20 cellular contexts compared by ENCODE assay signal in the genomic region with DNA sequence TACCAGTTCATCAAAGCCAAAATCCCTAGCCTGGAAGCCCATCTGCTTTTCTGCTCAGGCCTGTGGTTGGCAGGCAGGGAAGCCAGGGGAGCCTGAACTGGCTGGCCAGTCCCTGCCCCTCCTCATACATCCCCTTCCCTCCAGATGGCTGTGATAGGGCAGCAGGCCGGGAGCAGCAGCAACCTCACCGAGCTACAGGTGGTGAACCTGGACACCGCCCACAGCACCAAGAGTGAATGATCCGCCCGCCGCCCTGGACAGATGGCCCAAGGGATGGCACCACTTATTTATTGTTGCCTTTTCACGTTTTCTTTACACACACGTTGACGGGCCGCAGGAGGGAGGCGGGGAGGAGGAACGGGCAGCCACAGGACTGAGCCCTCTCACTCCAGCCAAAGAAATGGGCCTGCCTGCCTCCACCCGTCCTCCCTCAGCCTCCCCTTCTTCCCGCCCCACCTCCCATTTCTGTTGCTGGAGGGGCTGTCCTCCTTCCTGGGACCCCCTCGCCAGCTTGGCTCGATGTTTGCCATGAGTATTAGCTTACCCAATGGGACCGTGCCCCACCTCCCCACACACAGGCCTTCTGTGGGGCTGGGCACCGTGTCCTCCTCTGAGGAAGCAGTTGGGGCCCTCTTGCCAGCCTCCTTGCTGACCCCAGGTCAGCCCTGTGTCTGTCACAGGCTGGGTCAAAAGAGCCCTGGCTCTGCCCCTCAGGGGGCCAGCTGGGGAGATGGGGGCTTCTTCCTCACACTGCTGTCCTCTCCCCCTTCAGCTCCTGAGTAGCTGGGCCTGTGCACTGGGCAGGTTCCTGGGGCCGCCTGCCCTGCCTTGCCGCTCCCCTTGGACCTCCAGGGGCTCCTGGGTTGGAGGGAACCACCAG. TPM values are rescaled to one million over a fixed set of nuclear protein-coding genes. Genes with fewer than 3 reads are reported as not detected.
DNase-seq lines count a peak whose midpoint lies in the region; ATAC-seq, FAIRE-seq and TF ChIP-seq lines count a peak whose summit lies in the region.
"Had no signal": no experiment of that assay in that cellular context is flagged by ENCODE, and none has a peak within 500 bp of the region (broad histone marks: within the 10 kb centered on the region; RNA-seq: fewer than 3 reads in every experiment).

No MANE protein-coding gene starts in this region.

- SMC1A ChIA-PET in GM12878 (lab: Charles Lee; ENCODE audit: uncharacterized antibody, unreplicated experiment): interaction anchor here (0.5 kb wide), 1 partner anchor 281 kb away, joined by 3 read pairs; no protein-coding TSS in a partner anchor

- H3K4me2 ChIP-seq in GM12878 (ENCODE audit: control insufficient read depth, insufficient read depth): no peak overlapping the region
- H3K4me2 ChIP-seq: KMS-11 had no signal

- peaks cover 2% of the 10 kb centered on the region; the same call in 1 of the 2 replicates for H4K20me1 ChIP-seq in GM12878 (ENCODE audit: control insufficient read depth, insufficient read depth)

- H3K79me2 ChIP-seq in GM12878 (ENCODE audit: control insufficient read depth, insufficient read depth, low read length): peaks cover 29% of the 10 kb centered on the region

- peaks cover 27% of the 10 kb centered on the region for H3K4me1 ChIP-seq in GM12878 (ENCODE audit: control insufficient read depth, insufficient read depth, low read length)
- H3K4me1 ChIP-seq in muscle layer of colon (ENCODE audit: insufficient read depth, low read length): peaks cover 40% of the 10 kb centered on the region

- no peaks in the 10 kb centered on the region for H3K27me3 ChIP-seq in AG04450 (ENCODE audit: control insufficient read depth, insufficient read depth, low read length)
- no peaks in the 10 kb centered on the region for H3K27me3 ChIP-seq in GM12878 (replicated peaks in 1 of 2; ENCODE audit: control insufficient read depth in 2 of 2, insufficient read depth in 2 of 2, low read length in 1 of 2)
- H3K27me3 ChIP-seq in muscle layer of colon (ENCODE audit: control insufficient read depth in 1 of 2, insufficient read depth in 2 of 2, low read length in 2 of 2): no peaks in the 10 kb centered on the region

- no peak overlapping the region for H3K27ac Mint-ChIP-seq in glutamatergic neuron (ENCODE audit: unreplicated experiment)

- intact Hi-C loops in GM12878 (cut with micrococcal nuclease; ENCODE audit: unreplicated experiment): loop anchor here (10.0 kb wide), 1 partner anchor 394 kb away; a partner anchor contains a TSS

- ATAC-seq in GM12878 (no peak), GM19463 (IDR thresholded peaks at IDR 0.05; ENCODE audit: unreplicated experiment) (no peak)

- no TSS peak for BruUV-seq in GM12878 (replicated peaks; lab: Mats Ljungman, UMichigan)

- CTCF ChIA-PET in AG04450 (lab: Charles Lee) (interaction anchor here (0.6 to 1.2 kb wide), 2 partner anchors 50 to 291 kb away, joined by 3 to 4 read pairs; a partner anchor contains a TSS), GM12878 (lab: Yijun Ruan, JAX) (interaction anchor here (0.7 kb wide), 1 partner anchor 56 kb away, joined by 3 read pairs; no protein-coding TSS in a partner anchor)

- H3K4me3 ChIP-seq in AG04450 (ENCODE audit: low read depth, low read length) (no peak overlapping the region), GM12878 (no peak overlapping the region), muscle layer of colon (ENCODE audit: low read depth in 1 of 2, low read length in 2 of 2) (no peak overlapping the region)
- H3K4me3 ChIP-seq: SK-N-MC had no signal

- FAIRE-seq in GM12891 (lab: Jason Lieb, UNC): no peak
- FAIRE-seq in GM12878 (lab: Jason Lieb, UNC): no peak
- FAIRE-seq: G401.6 had no signal

- H3K9ac ChIP-seq in GM12878 (ENCODE audit: control insufficient read depth, insufficient read depth, low read length) (no peak overlapping the region), muscle layer of colon (ENCODE audit: low read length) (no peak overlapping the region)
- H3K9ac ChIP-seq: KMS-11 had no signal

- RAD21 ChIA-PET in GM12878 (lab: Charles Lee; ENCODE audit: unreplicated experiment): interaction anchor here (0.6 kb wide), 1 partner anchor 9 kb away, joined by 4 read pairs; no protein-coding TSS in a partner anchor

- H3K27ac ChIP-seq in AG04450 (ENCODE audit: low read depth, low read length) (peak overlapping the region; percentile 52), GM12878 (ENCODE audit: control insufficient read depth, insufficient read depth) (no peak overlapping the region), muscle layer of colon (ENCODE audit: low read depth, low read length) (peak overlapping the region; percentile 31)
- H3K27ac ChIP-seq: KMS-11, SK-N-MC had no signal

- 91% methylated on average over 16 of the region's 20 CpGs for WGBS in GM12878 (ENCODE audit: insufficient coverage, insufficient replicate concordance, low lambda C conversion rate, missing lambda C conversion rate)

- peaks cover 16% of the 10 kb centered on the region for H3K27me3 Mint-ChIP-seq in glutamatergic neuron (ENCODE audit: unreplicated experiment)

- in situ Hi-C loops in GM12878 (cut with MboI): no loop called here
- in situ Hi-C loops in GM13976 (cut with MboI; ENCODE audit: low sequenced_read_pairs, unreplicated experiment): no loop called here

- POLR2A ChIA-PET in AG04450 (lab: Yijun Ruan, JAX) (interaction anchor here (1.1 kb wide), 1 partner anchor 9 kb away, joined by 3 read pairs; no protein-coding TSS in a partner anchor), GM12878 (lab: Charles Lee) (interaction anchor here (0.6 kb wide), 1 partner anchor 82 kb away, joined by 3 read pairs; no protein-coding TSS in a partner anchor)

- TF ChIP-seq CTCF in AG04450 (IDR thresholded peaks at IDR 0.05; ENCODE audit: low read depth, low read length) (no peak), GM12878 (IDR thresholded peaks at IDR 0.05 in 2 of 3, conservative IDR thresholded peaks at IDR 0.05 in 1 of 3; ENCODE audit: control insufficient read depth in 2 of 3, extremely low read depth in 1 of 3, insufficient read depth in 1 of 3, low read depth in 3 of 3, low read length in 3 of 3) (no peak), GM13976 (IDR thresholded peaks at IDR 0.05; ENCODE audit: borderline replicate concordance, control extremely low read depth, extremely low read depth, insufficient read depth, missing control alignments) (no peak), glutamatergic neuron (IDR thresholded peaks at IDR 0.05; ENCODE audit: partially characterized antibody, unreplicated experiment) (no peak)

- no peak overlapping the region for H3K4me3 Mint-ChIP-seq in glutamatergic neuron (ENCODE audit: unreplicated experiment)

- TF ChIP-seq POLR2A in GM12891 (IDR thresholded peaks at IDR 0.05; ENCODE audit: low read depth, low read length) (no peak), GM12878 (IDR thresholded peaks at IDR 0.05; ENCODE audit: low read depth, low read length) (no peak; the same call in 1 of the 2 replicates)

- no peak for DNase-seq in AG04450 (ENCODE audit: low read depth, low spot score)
- DNase-seq in GM12891 (ENCODE audit: insufficient read length, low spot score): no peak
- no peak for DNase-seq in GM12878 (ENCODE audit: low read depth, low spot score)
- no peak for DNase-seq in GM13976 (ENCODE audit: low spot score)
- DNase-seq in glutamatergic neuron: no peak
- DNase-seq: C1 segment of cervical spinal cord, DND-41, GOT3, NCI-H1417, NCI-H187 treated with DMSO at 0.1 percent for 48 hours, NCI-H226, NCI-H524, NCI-H82, OCI-M1, SHP77 had no signal

- H3K36me3 ChIP-seq in GM12878 (ENCODE audit: control insufficient read depth in 2 of 2, insufficient read depth in 2 of 2, low read length in 1 of 2): peaks cover 30 to 36% of the 10 kb centered on the region in 2 experiments
- peaks cover 58% of the 10 kb centered on the region for H3K36me3 ChIP-seq in muscle layer of colon (ENCODE audit: insufficient read depth, low read length)

- peaks cover 18% of the 10 kb centered on the region for H3K4me1 Mint-ChIP-seq in glutamatergic neuron (ENCODE audit: low read depth, unreplicated experiment)

- no peak for TF ChIP-seq EP300 in GM12878 (IDR thresholded peaks at IDR 0.05; ENCODE audit: borderline replicate concordance in 1 of 2, control insufficient read depth in 1 of 2, low read depth in 2 of 2, low read length in 2 of 2)

- no peaks in the 10 kb centered on the region for H3K9me3 ChIP-seq in AG04450 (ENCODE audit: control insufficient read depth, insufficient read depth, low read length)
- no peaks in the 10 kb centered on the region for H3K9me3 ChIP-seq in GM12878 (replicated peaks; ENCODE audit: control insufficient read depth, insufficient read depth, low read length)
- H3K9me3 ChIP-seq in muscle layer of colon (ENCODE audit: low read length): no peaks in the 10 kb centered on the region

- H3K9me3 Mint-ChIP-seq in glutamatergic neuron (ENCODE audit: unreplicated experiment): peaks cover 6% of the 10 kb centered on the region

- H2AFZ ChIP-seq in GM12878 (ENCODE audit: control insufficient read depth, low read depth, low read length): no peak overlapping the region

- peaks cover 6% of the 10 kb centered on the region for H3K36me3 Mint-ChIP-seq in glutamatergic neuron (ENCODE audit: unreplicated experiment)

- no peak for TF ChIP-seq RAD21 in GM12878 (IDR thresholded peaks at IDR 0.05; ENCODE audit: insufficient read depth, low read depth, low read length)

RNA-seq across cellular contexts. Expression of a gene that starts 2.8 kb away (rescaled TPM):
- polyA plus RNA-seq in AG04450 (2011; rRNA removed): 11.5 and 11.8 TPM in 2 replicates
- polyA minus RNA-seq in AG04450 (2011; rRNA and poly(A)+ RNA removed): 15.5 and 22.3 TPM in 2 replicates
- polyA plus RNA-seq in GM12891 (2012; ENCODE audit: low read depth, missing spikeins): 28.3 TPM
- 104 and 120 TPM in 2 replicates for total RNA-seq in GM12878 (2013; cell fraction: nucleolus; rRNA removed)
- total RNA-seq in GM12878 (2014; rRNA removed): 22.1 and 27.2 TPM in 2 replicates
- total RNA-seq in GM12878 (2014; rRNA removed; fragmentation: Illumina TruSeq; extraction: Trizol): 14.2 and 16.4 TPM in 2 replicates
- 36.0 and 42.7 TPM in 2 replicates for total RNA-seq in GM12878 (2021)
- 11.5 TPM for polyA plus RNA-seq in GM12878 (2011; ENCODE audit: low read depth)
- polyA plus RNA-seq in GM12878 (2011; rRNA removed): 11.0 and 16.2 TPM in 2 replicates
- 16.0 and 18.4 TPM in 2 replicates for polyA plus RNA-seq in GM12878 (2011; cell fraction: cytosol; rRNA removed)
- polyA plus RNA-seq in GM12878 (2011; cell fraction: nucleus; rRNA removed): 180 and 223 TPM in 2 replicates
- 30.6 and 31.6 TPM in 2 replicates for polyA plus RNA-seq in GM12878 (2012)
- 12.7 and 16.5 TPM in 2 replicates for polyA plus RNA-seq in GM12878 (2014; fragmentation: Illumina TruSeq; extraction: Trizol)
- polyA plus RNA-seq in GM12878 (2014; fragmentation: Nextera tagmentation; extraction: Ambion mirVana): 1 to 10 TPM; 1.2 to 3.9 TPM
- 46.7 and 48.3 TPM in 2 replicates for polyA plus RNA-seq in GM12878 (2014; rRNA removed)
- polyA plus RNA-seq in GM12878 (2016; fragmentation: Nextera tagmentation; extraction: Ambion mirVana): 10 to 100 TPM; 17.8 to 19.7 TPM
- 14.6 and 23.4 TPM in 2 replicates for polyA minus RNA-seq in GM12878 (2011; rRNA and poly(A)+ RNA removed)
- 4.3 and 8.4 TPM in 2 replicates for polyA minus RNA-seq in GM12878 (2011; cell fraction: cytosol; rRNA and poly(A)+ RNA removed)
- 25.9 and 55.6 TPM in 2 replicates for polyA minus RNA-seq in GM12878 (2011; cell fraction: nucleus; rRNA and poly(A)+ RNA removed)
- total RNA-seq in glutamatergic neuron (ENCODE audit: unreplicated experiment): 51.6 TPM

RNA-seq across cellular contexts. Expression of a gene that starts 8.1 kb away (rescaled TPM):
- polyA plus RNA-seq in AG04450 (2011; rRNA removed): 36.8 and 48.5 TPM in 2 replicates
- polyA minus RNA-seq in AG04450 (2011; rRNA and poly(A)+ RNA removed): 41.4 and 58.1 TPM in 2 replicates
- polyA plus RNA-seq in GM12891 (2012; ENCODE audit: low read depth, missing spikeins): 31.1 TPM
- 10.5 and 11.4 TPM in 2 replicates for total RNA-seq in GM12878 (2013; cell fraction: nucleolus; rRNA removed)
- total RNA-seq in GM12878 (2014; rRNA removed): 30.5 and 37.3 TPM in 2 replicates
- 19.8 and 22.9 TPM in 2 replicates for total RNA-seq in GM12878 (2014; rRNA removed; fragmentation: Illumina TruSeq; extraction: Trizol)
- 53.4 and 56.3 TPM in 2 replicates for total RNA-seq in GM12878 (2021)
- polyA plus RNA-seq in GM12878 (2011; ENCODE audit: low read depth): 19.1 TPM
- 21.9 and 41.4 TPM in 2 replicates for polyA plus RNA-seq in GM12878 (2011; rRNA removed)
- 50.6 and 71.6 TPM in 2 replicates for polyA plus RNA-seq in GM12878 (2011; cell fraction: cytosol; rRNA removed)
- polyA plus RNA-seq in GM12878 (2011; cell fraction: nucleus; rRNA removed): 51.2 and 65.0 TPM in 2 replicates
- 27.9 and 45.2 TPM in 2 replicates for polyA plus RNA-seq in GM12878 (2012)
- polyA plus RNA-seq in GM12878 (2014; fragmentation: Illumina TruSeq; extraction: Trizol): 26.8 and 33.5 TPM in 2 replicates
- polyA plus RNA-seq in GM12878 (2014; fragmentation: Nextera tagmentation; extraction: Ambion mirVana): 1 to 10 TPM; 4.1 to 8.3 TPM
- polyA plus RNA-seq in GM12878 (2014; rRNA removed): 48.1 and 54.3 TPM in 2 replicates
- polyA plus RNA-seq in GM12878 (2016; fragmentation: Nextera tagmentation; extraction: Ambion mirVana): 1 to 10 TPM; 2.3 to 4.4 TPM
- polyA minus RNA-seq in GM12878 (2011; rRNA and poly(A)+ RNA removed): 47.3 and 65.9 TPM in 2 replicates
- polyA minus RNA-seq in GM12878 (2011; cell fraction: cytosol; rRNA and poly(A)+ RNA removed): 24.1 and 27.1 TPM in 2 replicates
- polyA minus RNA-seq in GM12878 (2011; cell fraction: nucleus; rRNA and poly(A)+ RNA removed): 10.2 and 18.4 TPM in 2 replicates
- total RNA-seq in glutamatergic neuron (ENCODE audit: unreplicated experiment): 20.7 TPM

RNA-seq across cellular contexts. Expression of a gene that starts 50.1 kb away (rescaled TPM):
- polyA plus RNA-seq in AG04450 (2011; rRNA removed) (36.9 and 42.4 TPM in 2 replicates), GM12878 (2011; rRNA removed) (42.9 and 62.2 TPM in 2 replicates), GM12878 (2014; fragmentation: Illumina TruSeq; extraction: Trizol) (6.1 and 16.9 TPM in 2 replicates), GM12878 (2014; fragmentation: Nextera tagmentation; extraction: Ambion mirVana) (10 to 100 TPM in 1 of 2 experiments, 1 to 10 TPM in 1; 7.0 to 16.5 TPM), GM12878 (2014; rRNA removed) (136 and 169 TPM in 2 replicates), GM12878 (2016; fragmentation: Nextera tagmentation; extraction: Ambion mirVana) (100 to 1,000 TPM; 105 to 117 TPM)
- 8.8 and 8.9 TPM in 2 replicates for polyA minus RNA-seq in AG04450 (2011; rRNA and poly(A)+ RNA removed)
- 113 TPM for polyA plus RNA-seq in GM12891 (2012; ENCODE audit: low read depth, missing spikeins)
- total RNA-seq in GM12878 (2013; cell fraction: nucleolus; rRNA removed): 20.6 and 20.9 TPM in 2 replicates
- total RNA-seq in GM12878 (2014; rRNA removed) (125 and 131 TPM in 2 replicates), GM12878 (2014; rRNA removed; fragmentation: Illumina TruSeq; extraction: Trizol) (29.0 and 35.0 TPM in 2 replicates), GM12878 (2021) (73.2 and 76.6 TPM in 2 replicates), glutamatergic neuron (ENCODE audit: unreplicated experiment) (3.5 TPM)
- 28.4 TPM for polyA plus RNA-seq in GM12878 (2011; ENCODE audit: low read depth)
- polyA plus RNA-seq in GM12878 (2011; cell fraction: cytosol; rRNA removed): 109 and 151 TPM in 2 replicates
- 56.1 and 56.3 TPM in 2 replicates for polyA plus RNA-seq in GM12878 (2011; cell fraction: nucleus; rRNA removed)
- 68.3 and 81.0 TPM in 2 replicates for polyA plus RNA-seq in GM12878 (2012)
- 14.1 and 18.6 TPM in 2 replicates for polyA minus RNA-seq in GM12878 (2011; rRNA and poly(A)+ RNA removed)
- 7.9 and 15.9 TPM in 2 replicates for polyA minus RNA-seq in GM12878 (2011; cell fraction: cytosol; rRNA and poly(A)+ RNA removed)
- polyA minus RNA-seq in GM12878 (2011; cell fraction: nucleus; rRNA and poly(A)+ RNA removed): 10.0 and 12.2 TPM in 2 replicates
